Comparison of ENCODE assay signal across 1 cellular context in genomic region chr17:45294506-45294905, GRCh38.
A peak's percentile ranks its signal among the peaks of the same experiment; 100 is the strongest.
TF ChIP-seq lines count a peak whose summit lies in the region.

No MANE protein-coding gene starts in this region.

TF ChIP-seq in SK-N-SH, 30 proteins besides CTCF, POLR2A, EP300 and RAD21 (continued from another document):
- TF ChIP-seq REST (IDR thresholded peaks at IDR 0.05; ENCODE audit: low read depth, low read length): peak; percentile 52; the same call in 1 of the 2 replicates
- TF ChIP-seq NFIC (IDR thresholded peaks at IDR 0.05; ENCODE audit: borderline replicate concordance): peak; percentile 99
- TF ChIP-seq TEAD4 (IDR thresholded peaks at IDR 0.05; ENCODE audit: borderline replicate concordance, insufficient read depth): peak; percentile 90
- peak; percentile 83 for TF ChIP-seq GATA2 (CRISPR knock-in tag; IDR thresholded peaks at IDR 0.05)
- no peak for TF ChIP-seq NRF1 (IDR thresholded peaks at IDR 0.05; ENCODE audit: low read depth, low read length)
- TF ChIP-seq PBX3 (IDR thresholded peaks at IDR 0.05): peak; percentile 91
- TF ChIP-seq ZBTB33 (IDR thresholded peaks at IDR 0.05; ENCODE audit: borderline replicate concordance, low read depth): peak; percentile 66; the same call in 1 of the 2 replicates
- TF ChIP-seq IRF3 (IDR thresholded peaks at IDR 0.05; ENCODE audit: low read depth, low read length): no peak
- peak; percentile 93 for TF ChIP-seq RXRA (IDR thresholded peaks at IDR 0.05; ENCODE audit: borderline replicate concordance, low read depth)
- peak; percentile 90 for TF ChIP-seq JUND (IDR thresholded peaks at IDR 0.05)
- peak; percentile 77; the same call in 1 of the 2 replicates for TF ChIP-seq MXI1 (IDR thresholded peaks at IDR 0.05; ENCODE audit: low read depth, low read length)
- TF ChIP-seq EZH2phosphoT487 (IDR thresholded peaks at IDR 0.05; ENCODE audit: borderline replicate concordance, low read depth): no peak
- TF ChIP-seq RCOR1 (IDR thresholded peaks at IDR 0.05; ENCODE audit: low read length): peak; percentile 96
